In the genomic region with DNA sequence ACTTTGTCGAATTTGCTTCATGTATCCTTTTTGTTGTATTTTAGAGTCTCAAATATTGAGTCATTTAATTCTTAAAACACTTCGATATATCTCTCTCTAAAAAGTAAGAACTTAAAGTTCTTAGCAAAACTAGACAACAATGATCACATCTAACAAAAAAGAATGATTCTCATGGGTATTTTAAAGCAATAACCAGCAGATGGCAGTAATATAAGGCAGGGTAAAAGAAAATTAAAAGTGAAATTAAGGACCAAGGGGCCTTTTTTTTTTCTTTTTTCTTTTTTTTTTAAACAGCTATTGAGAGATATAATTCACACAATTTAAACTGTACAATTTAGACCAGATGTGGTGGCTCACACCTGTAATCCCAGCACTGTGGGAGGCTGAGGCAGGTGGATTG, we compare ENCODE assay signal across 9 cellular contexts. TPM values are rescaled to one million over a fixed set of nuclear protein-coding genes. Genes with fewer than 3 reads are reported as not detected.
DNase-seq lines count a peak whose midpoint lies in the region; ATAC-seq, FAIRE-seq and TF ChIP-seq lines count a peak whose summit lies in the region.
"Had no signal": no experiment of that assay in that cellular context is flagged by ENCODE, and none has a peak within 500 bp of the region (broad histone marks: within the 10 kb centered on the region; RNA-seq: fewer than 3 reads in every experiment).

No MANE protein-coding gene starts in this region.

- H3K27ac ChIP-seq in AG04450 (ENCODE audit: low read depth, low read length) = no peak overlapping the region

- DNase-seq in AG04450 (ENCODE audit: low read depth, low spot score) (no peak), GM12865 (ENCODE audit: low read depth) (peak; percentile 8), RCC 7860 (ENCODE audit: low spot score) (no peak), fibroblast of the aortic adventitia (ENCODE audit: low read depth) (peak; percentile 51), MG63 (no peak)

- H3K27me3 ChIP-seq in AG04450 (ENCODE audit: control insufficient read depth, insufficient read depth, low read length) (no peaks in the 10 kb centered on the region), MG63 (no peaks in the 10 kb centered on the region)

- CTCF ChIA-PET in AG04450 (lab: Charles Lee) = interaction anchor here (0.6 to 1.9 kb wide), 34 partner anchors 9 to 631 kb away, joined by 3 to 63 read pairs (median 4); partner anchors contain the start of gene AOX1

- peak; percentile 81 for FAIRE-seq in RCC 7860 (lab: Jason Lieb, UNC)

- H3K4me3 ChIP-seq in AG04450 (ENCODE audit: low read depth, low read length) (no peak overlapping the region), GM12865 (ENCODE audit: low read depth, low read length) (no peak overlapping the region), fibroblast of the aortic adventitia (ENCODE audit: low read depth, low read length) (no peak overlapping the region), MG63 (no peak overlapping the region)

- ATAC-seq in GM19324 (IDR thresholded peaks at IDR 0.05; ENCODE audit: low FRiP score, unreplicated experiment) = no peak
- ATAC-seq in HG02981 (IDR thresholded peaks at IDR 0.05; ENCODE audit: unreplicated experiment) = no peak
- no peak for ATAC-seq in HG03565 (IDR thresholded peaks at IDR 0.05; ENCODE audit: unreplicated experiment)
- ATAC-seq: activated naive CD4-positive, alpha-beta T cell treated with anti-CD3 and anti-CD28 coated beads, Interleukin-2, amount 50 U/mL, for 72 hours had no signal

- H3K9me3 ChIP-seq in AG04450 (ENCODE audit: control insufficient read depth, insufficient read depth, low read length) (no peaks in the 10 kb centered on the region), MG63 (no peaks in the 10 kb centered on the region)

- H3K36me3 ChIP-seq in MG63 = peaks cover 24% of the 10 kb centered on the region

- peak; percentile 57 for TF ChIP-seq CTCF in AG04450 (IDR thresholded peaks at IDR 0.05; ENCODE audit: low read depth, low read length)
- peak; percentile 22 for TF ChIP-seq CTCF in GM12865 (IDR thresholded peaks at IDR 0.05; ENCODE audit: insufficient read depth, low read depth, low read length, missing control alignments)
- peak; percentile 43 for TF ChIP-seq CTCF in fibroblast of the aortic adventitia (IDR thresholded peaks at IDR 0.05; ENCODE audit: insufficient read depth, low read length)

- POLR2A ChIA-PET in AG04450 (lab: Yijun Ruan, JAX) = no interaction called here

RNA-seq across cellular contexts. Expression of gene AOX1, which starts 9.9 kb away (rescaled TPM):
- polyA plus RNA-seq in AG04450 (2011; rRNA removed) = 5.6 and 7.9 TPM in 2 replicates
- polyA minus RNA-seq in AG04450 (2011; rRNA and poly(A)+ RNA removed) = 17.7 and 20.0 TPM in 2 replicates
- 23.6 and 84.0 TPM in 2 replicates for total RNA-seq in fibroblast of the aortic adventitia (ENCODE audit: low replicate concordance)
- total RNA-seq in MG63 (2014; rRNA removed; shearing (Covaris generic); ENCODE audit: low replicate concordance) = 19.1 and 20.6 TPM in 2 replicates

RNA-seq across cellular contexts. Expression of gene SGO2, which starts 50.0 kb away (rescaled TPM):
- 3.7 and 8.4 TPM in 2 replicates for polyA plus RNA-seq in AG04450 (2011; rRNA removed)
- 1.8 and 4.8 TPM in 2 replicates for polyA minus RNA-seq in AG04450 (2011; rRNA and poly(A)+ RNA removed)
- total RNA-seq in fibroblast of the aortic adventitia (ENCODE audit: low replicate concordance) = 21.3 and 23.3 TPM in 2 replicates
- 6.3 and 10.3 TPM in 2 replicates for total RNA-seq in MG63 (2014; rRNA removed; shearing (Covaris generic); ENCODE audit: low replicate concordance)

Comparison
In these comparisons a context has a peak if more than half of its experiments do, and no peak if none do; other contexts are left out.
1. DNase-seq: peak in GM12865 (single experiment) and fibroblast of the aortic adventitia (single experiment); none in AG04450 (single experiment), RCC 7860 (single experiment) and MG63 (single experiment).
2. Peak in every context shown above with its lines, with median percentiles within 50 percentile points of each other: CTCF ChIP-seq.